33 cellular contexts compared by ENCODE assay signal in the genomic region with DNA sequence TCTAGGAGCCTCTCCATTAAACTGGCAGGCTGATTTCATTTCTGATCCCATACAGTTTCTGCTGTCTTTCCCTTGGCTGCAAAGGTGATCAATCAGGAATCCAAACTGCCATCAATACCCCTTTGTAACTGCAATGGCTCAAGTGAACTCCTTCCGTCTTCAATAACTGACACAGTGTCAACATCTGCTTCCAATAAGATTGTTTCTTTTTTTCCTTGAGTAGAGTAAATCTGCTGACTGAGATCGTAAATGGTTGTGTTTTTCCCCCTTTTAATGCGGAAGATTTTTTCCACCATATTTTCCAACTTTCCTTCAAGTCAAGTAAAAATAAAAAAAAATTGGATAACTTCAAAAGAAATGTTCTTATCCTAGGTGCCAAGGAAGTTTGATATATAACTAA. TPM values are rescaled to one million over a fixed set of nuclear protein-coding genes. Genes with fewer than 3 reads are reported as not detected.
"Had no signal": no experiment of that assay in that cellular context is flagged by ENCODE, and none has a peak within 500 bp of the region (broad histone marks: within the 10 kb centered on the region; RNA-seq: fewer than 3 reads in every experiment).

No MANE protein-coding gene starts in this region.

- H3K4me3 ChIP-seq: ascending aorta, breast epithelium, cardiac muscle cell, coronary artery, dorsolateral prefrontal cortex, esophagus muscularis mucosa, gastroesophageal sphincter, heart right ventricle had no signal

- H3K27ac ChIP-seq: ascending aorta, breast epithelium, cardiac muscle cell, coronary artery, dorsolateral prefrontal cortex, esophagus muscularis mucosa, gastroesophageal sphincter, heart right ventricle had no signal

- H3K4me1 ChIP-seq: breast epithelium, gastroesophageal sphincter had no signal

- H3K36me3 ChIP-seq: breast epithelium, cardiac muscle cell, gastroesophageal sphincter, heart right ventricle had no signal

- H3K36me3 Mint-ChIP-seq: activated naive CD4-positive, alpha-beta T cell treated with anti-CD3 and anti-CD28 coated beads, Interleukin-2, amount 10 ng/mL, durations not matched to agents 7 days and 5 days; activated naive CD4-positive, alpha-beta T cell treated with anti-CD3 and anti-CD28 coated beads, Interleukin-2, amount 50 U/mL, for 72 hours; activated naive CD8-positive, alpha-beta T cell treated with anti-CD3 and anti-CD28 coated beads, Interleukin-2, amount 10 ng/mL, durations not matched to agents 7 days and 5 days; brain had no signal

- H3K27me3 ChIP-seq: ascending aorta, breast epithelium, cardiac muscle cell, esophagus muscularis mucosa, gastroesophageal sphincter, heart right ventricle had no signal

- H3K9me3 Mint-ChIP-seq: activated CD4-positive, alpha-beta T cell treated with anti-CD3 and anti-CD28 coated beads, Interleukin-2, amount 10 ng/mL, durations not matched to agents 24 days and 14 days; activated naive CD4-positive, alpha-beta T cell treated with anti-CD3 and anti-CD28 coated beads, Interleukin-2, amount 10 ng/mL, durations not matched to agents 7 days and 5 days; activated naive CD8-positive, alpha-beta T cell treated with anti-CD3 and anti-CD28 coated beads, Interleukin-2, amount 10 ng/mL, durations not matched to agents 7 days and 5 days; activated T-cell treated with anti-CD3 and anti-CD28 coated beads, Interleukin-2, amount 50 U/mL, for 24 hours; brain; dendritic cell treated with granulocyte-macrophage colony-stimulating factor and Interleukin-4, amounts not matched to agents 40 ng/mL and 50 ng/mL, for 4 days; endodermal cell had no signal

- H3K9me3 ChIP-seq: ascending aorta, breast epithelium, esophagus muscularis mucosa, gastroesophageal sphincter, heart right ventricle had no signal

- H3K4me3 Mint-ChIP-seq: activated CD4-positive, alpha-beta memory T cell treated with anti-CD3 and anti-CD28 coated beads, Interleukin-2, amount 10 ng/mL, durations not matched to agents 7 days and 5 days; activated CD4-positive, alpha-beta T cell treated with anti-CD3 and anti-CD28 coated beads for 36 hours; activated CD4-positive, alpha-beta T cell treated with anti-CD3 and anti-CD28 coated beads, Interleukin-2, amount 10 ng/mL, durations not matched to agents 24 days and 14 days; activated naive CD4-positive, alpha-beta T cell treated with anti-CD3 and anti-CD28 coated beads, Interleukin-2, amount 10 ng/mL, durations not matched to agents 7 days and 5 days; activated naive CD8-positive, alpha-beta T cell treated with anti-CD3 and anti-CD28 coated beads, Interleukin-2, amount 10 ng/mL, durations not matched to agents 7 days and 5 days; activated T-cell treated with anti-CD3 and anti-CD28 coated beads, Interleukin-2, amount 50 U/mL, for 24 hours; activated T-cell treated with anti-CD3 and anti-CD28 coated beads, Interleukin-2, amount 50 U/mL, for 72 hours; brain; dendritic cell treated with granulocyte-macrophage colony-stimulating factor and Interleukin-4, amounts not matched to agents 40 ng/mL and 50 ng/mL, for 4 days; endodermal cell had no signal

- H3K4me1 Mint-ChIP-seq: activated CD4-positive, alpha-beta memory T cell treated with anti-CD3 and anti-CD28 coated beads, Interleukin-2, amount 10 ng/mL, durations not matched to agents 7 days and 5 days; activated CD4-positive, alpha-beta T cell treated with anti-CD3 and anti-CD28 coated beads for 36 hours; activated CD4-positive, alpha-beta T cell treated with anti-CD3 and anti-CD28 coated beads, Interleukin-2, amount 10 ng/mL, durations not matched to agents 24 days and 14 days; activated naive CD4-positive, alpha-beta T cell treated with anti-CD3 and anti-CD28 coated beads, Interleukin-2, amount 10 ng/mL, durations not matched to agents 7 days and 5 days; activated naive CD8-positive, alpha-beta T cell treated with anti-CD3 and anti-CD28 coated beads, Interleukin-2, amount 10 ng/mL, durations not matched to agents 7 days and 5 days; endodermal cell had no signal

- H3K27ac Mint-ChIP-seq: activated CD4-positive, alpha-beta memory T cell treated with anti-CD3 and anti-CD28 coated beads, Interleukin-2, amount 10 ng/mL, durations not matched to agents 7 days and 5 days; activated CD4-positive, alpha-beta T cell treated with anti-CD3 and anti-CD28 coated beads for 36 hours; activated CD4-positive, alpha-beta T cell treated with anti-CD3 and anti-CD28 coated beads, Interleukin-2, amount 10 ng/mL, durations not matched to agents 24 days and 14 days; activated naive CD4-positive, alpha-beta T cell treated with anti-CD3 and anti-CD28 coated beads, Interleukin-2, amount 10 ng/mL, durations not matched to agents 7 days and 5 days; activated naive CD4-positive, alpha-beta T cell treated with anti-CD3 and anti-CD28 coated beads, Interleukin-2, amount 50 U/mL, for 72 hours; activated naive CD8-positive, alpha-beta T cell treated with anti-CD3 and anti-CD28 coated beads, Interleukin-2, amount 10 ng/mL, durations not matched to agents 7 days and 5 days; activated T-cell treated with anti-CD3 and anti-CD28 coated beads, Interleukin-2, amount 50 U/mL, for 24 hours; activated T-cell treated with anti-CD3 and anti-CD28 coated beads, Interleukin-2, amount 50 U/mL, for 72 hours; dendritic cell treated with granulocyte-macrophage colony-stimulating factor and Interleukin-4, amounts not matched to agents 40 ng/mL and 50 ng/mL, for 4 days; endodermal cell had no signal

- H3K27me3 Mint-ChIP-seq: activated CD4-positive, alpha-beta memory T cell treated with anti-CD3 and anti-CD28 coated beads, Interleukin-2, amount 10 ng/mL, durations not matched to agents 7 days and 5 days; activated CD4-positive, alpha-beta T cell treated with anti-CD3 and anti-CD28 coated beads for 36 hours; activated CD4-positive, alpha-beta T cell treated with anti-CD3 and anti-CD28 coated beads, Interleukin-2, amount 10 ng/mL, durations not matched to agents 24 days and 14 days; activated naive CD4-positive, alpha-beta T cell treated with anti-CD3 and anti-CD28 coated beads, Interleukin-2, amount 10 ng/mL, durations not matched to agents 7 days and 5 days; activated naive CD8-positive, alpha-beta T cell treated with anti-CD3 and anti-CD28 coated beads, Interleukin-2, amount 10 ng/mL, durations not matched to agents 7 days and 5 days; activated T-cell treated with anti-CD3 and anti-CD28 coated beads, Interleukin-2, amount 50 U/mL, for 24 hours; brain; dendritic cell treated with granulocyte-macrophage colony-stimulating factor and Interleukin-4, amounts not matched to agents 40 ng/mL and 50 ng/mL, for 4 days had no signal

- DNase-seq: activated CD4-positive, alpha-beta memory T cell treated with anti-CD3 and anti-CD28 coated beads, Interleukin-2, amount 10 ng/mL, durations not matched to agents 7 days and 5 days; activated CD4-positive, alpha-beta T cell treated with anti-CD3 and anti-CD28 coated beads for 36 hours; activated CD4-positive, alpha-beta T cell treated with anti-CD3 and anti-CD28 coated beads, Interleukin-2, amount 10 ng/mL, durations not matched to agents 24 days and 14 days; activated CD4-positive, alpha-beta T cell treated with anti-CD3 and anti-CD28 coated beads, Interleukin-2, amount 50 U/mL, for 4 hours; activated CD4-positive, CD25-positive, alpha-beta regulatory T cell; activated CD4-positive, CD25-positive, alpha-beta regulatory T cell treated with anti-CD3 and anti-CD28 coated beads, Interleukin-2, amount 50 U/mL, for 72 hours; activated CD8-positive, alpha-beta memory T cell treated with anti-CD3 and anti-CD28 coated beads, Interleukin-2, amount 50 U/mL, for 48 hours; activated gamma-delta T cell; activated naive CD4-positive, alpha-beta T cell; activated naive CD4-positive, alpha-beta T cell treated with anti-CD3 and anti-CD28 coated beads, Interleukin-2, amount 10 ng/mL, durations not matched to agents 7 days and 5 days; activated naive CD8-positive, alpha-beta T cell treated with anti-CD3 and anti-CD28 coated beads, Interleukin-2, amount 10 ng/mL, durations not matched to agents 7 days and 5 days; activated T-cell treated with anti-CD3 and anti-CD28 coated beads for 4 hours; activated T-cell treated with anti-CD3 and anti-CD28 coated beads, Interleukin-2, amount 50 U/mL, for 24 hours; activated T-cell treated with anti-CD3 and anti-CD28 coated beads, Interleukin-2, amount 50 U/mL, for 72 hours; central memory CD4-positive, alpha-beta T cell; cerebellar nuclear complex; dorsolateral prefrontal cortex; effector memory CD4-positive, alpha-beta T cell; endodermal cell; erythroblast; foreskin melanocyte; heart right ventricle; T-helper 2 cell had no signal

- ATAC-seq: activated CD4-positive, alpha-beta T cell treated with anti-CD3 and anti-CD28 coated beads for 36 hours; activated naive CD4-positive, alpha-beta T cell treated with anti-CD3 and anti-CD28 coated beads, Interleukin-2, amount 50 U/mL, for 72 hours; activated T-cell treated with anti-CD3 and anti-CD28 coated beads, Interleukin-2, amount 50 U/mL, for 72 hours; gastroesophageal sphincter; heart right ventricle had no signal

RNA-seq across cellular contexts. Expression of gene VGLL3, which starts 48.8 kb away (rescaled TPM):
- total RNA-seq: activated CD4-positive, alpha-beta memory T cell treated with anti-CD3 and anti-CD28 coated beads, Interleukin-2, amount 10 ng/mL, durations not matched to agents 7 days and 5 days; activated CD4-positive, alpha-beta T cell treated with anti-CD3 and anti-CD28 coated beads for 36 hours; activated CD4-positive, alpha-beta T cell treated with anti-CD3 and anti-CD28 coated beads, Interleukin-2, amount 10 ng/mL, durations not matched to agents 24 days and 14 days; activated naive CD8-positive, alpha-beta T cell treated with anti-CD3 and anti-CD28 coated beads, Interleukin-2, amount 10 ng/mL, durations not matched to agents 7 days and 5 days; activated T-cell treated with anti-CD3 and anti-CD28 coated beads, Interleukin-2, amount 50 U/mL, for 72 hours; T-helper 1 cell treated with Interleukin-12 subunit alpha and Interleukin-12 subunit beta and Interleukin-4 antibody, amounts not matched to agents 30 ng/mL and 1 ng/mL, for 36 hours had no signal
